1 cellular context compared by ENCODE assay signal in the genomic region with DNA sequence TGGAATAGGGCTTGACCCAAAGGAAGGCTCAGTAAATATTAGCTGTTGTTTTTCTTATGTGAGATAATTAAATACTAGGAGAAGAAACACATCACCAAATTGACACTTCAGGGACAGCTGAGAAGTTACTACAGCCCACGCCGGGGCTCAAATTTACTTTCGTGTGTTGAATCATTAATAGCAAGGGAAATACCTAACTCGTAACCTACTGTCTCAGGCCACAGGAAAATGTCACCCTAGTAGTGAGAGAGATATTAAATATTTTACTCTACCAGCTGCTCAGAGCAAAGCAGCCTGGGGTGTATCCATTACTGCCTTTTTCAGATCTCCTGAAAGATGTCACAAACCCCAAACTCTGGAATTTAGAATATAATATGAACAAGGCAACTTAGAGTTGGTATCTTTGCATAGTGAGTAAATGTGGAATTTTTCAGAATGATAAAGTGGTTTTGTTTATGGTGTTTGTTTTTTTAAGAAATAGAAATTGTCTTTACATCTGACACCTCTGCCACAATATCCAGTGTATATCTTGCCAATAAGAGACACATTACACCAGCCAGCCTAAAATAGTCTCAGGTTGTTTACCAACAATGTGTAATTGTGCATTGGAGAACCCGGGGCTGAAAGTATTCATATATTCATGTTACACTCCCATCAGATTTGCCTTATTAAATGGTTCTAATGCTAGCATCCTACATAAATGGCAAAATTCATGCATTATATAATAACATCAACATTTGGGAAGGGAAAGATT.
TF ChIP-seq lines count a peak whose summit lies in the region.

No MANE protein-coding gene starts in this region.

TF ChIP-seq in HepG2, 621 proteins besides CTCF, POLR2A, EP300 and RAD21 (continued from another document):
- TF ChIP-seq ERF (CRISPR knock-in tag; IDR thresholded peaks at IDR 0.05) (no peak), MAZ (IDR thresholded peaks at IDR 0.05; ENCODE audit: borderline replicate concordance, low read depth, low read length) (no peak), MAZ (CRISPR knock-in tag; IDR thresholded peaks at IDR 0.05; ENCODE audit: low read depth) (no peak), REXO4 (CRISPR knock-in tag; IDR thresholded peaks at IDR 0.05; ENCODE audit: borderline replicate concordance) (no peak), ZKSCAN1 (IDR thresholded peaks at IDR 0.05; ENCODE audit: low read length) (no peak), ZNF7 (CRISPR knock-in tag; IDR thresholded peaks at IDR 0.05) (no peak), ZNF569 (CRISPR knock-in tag; IDR thresholded peaks at IDR 0.05; ENCODE audit: borderline replicate concordance) (no peak), HOXA9 (CRISPR knock-in tag; IDR thresholded peaks at IDR 0.05; ENCODE audit: borderline replicate concordance) (no peak), SMARCC2 (IDR thresholded peaks at IDR 0.05) (no peak), ZNF564 (CRISPR knock-in tag; IDR thresholded peaks at IDR 0.05) (no peak)
- TF ChIP-seq, protein P1, sequence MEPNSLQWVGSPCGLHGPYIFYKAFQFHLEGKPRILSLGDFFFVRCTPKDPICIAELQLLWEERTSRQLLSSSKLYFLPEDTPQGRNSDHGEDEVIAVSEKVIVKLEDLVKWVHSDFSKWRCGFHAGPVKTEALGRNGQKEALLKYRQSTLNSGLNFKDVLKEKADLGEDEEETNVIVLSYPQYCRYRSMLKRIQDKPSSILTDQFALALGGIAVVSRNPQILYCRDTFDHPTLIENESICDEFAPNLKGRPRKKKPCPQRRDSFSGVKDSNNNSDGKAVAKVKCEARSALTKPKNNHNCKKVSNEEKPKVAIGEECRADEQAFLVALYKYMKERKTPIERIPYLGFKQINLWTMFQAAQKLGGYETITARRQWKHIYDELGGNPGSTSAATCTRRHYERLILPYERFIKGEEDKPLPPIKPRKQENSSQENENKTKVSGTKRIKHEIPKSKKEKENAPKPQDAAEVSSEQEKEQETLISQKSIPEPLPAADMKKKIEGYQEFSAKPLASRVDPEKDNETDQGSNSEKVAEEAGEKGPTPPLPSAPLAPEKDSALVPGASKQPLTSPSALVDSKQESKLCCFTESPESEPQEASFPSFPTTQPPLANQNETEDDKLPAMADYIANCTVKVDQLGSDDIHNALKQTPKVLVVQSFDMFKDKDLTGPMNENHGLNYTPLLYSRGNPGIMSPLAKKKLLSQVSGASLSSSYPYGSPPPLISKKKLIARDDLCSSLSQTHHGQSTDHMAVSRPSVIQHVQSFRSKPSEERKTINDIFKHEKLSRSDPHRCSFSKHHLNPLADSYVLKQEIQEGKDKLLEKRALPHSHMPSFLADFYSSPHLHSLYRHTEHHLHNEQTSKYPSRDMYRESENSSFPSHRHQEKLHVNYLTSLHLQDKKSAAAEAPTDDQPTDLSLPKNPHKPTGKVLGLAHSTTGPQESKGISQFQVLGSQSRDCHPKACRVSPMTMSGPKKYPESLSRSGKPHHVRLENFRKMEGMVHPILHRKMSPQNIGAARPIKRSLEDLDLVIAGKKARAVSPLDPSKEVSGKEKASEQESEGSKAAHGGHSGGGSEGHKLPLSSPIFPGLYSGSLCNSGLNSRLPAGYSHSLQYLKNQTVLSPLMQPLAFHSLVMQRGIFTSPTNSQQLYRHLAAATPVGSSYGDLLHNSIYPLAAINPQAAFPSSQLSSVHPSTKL (CRISPR knock-in tag; IDR thresholded peaks at IDR 0.05) = no peak
